In genomic region chr5:32586251-32586642, GRCh38 we compare ENCODE assay signal across 8 cellular contexts. TPM values are rescaled to one million over a fixed set of nuclear protein-coding genes. Genes with fewer than 3 reads are reported as not detected.
DNase-seq lines count a peak whose midpoint lies in the region; ATAC-seq and TF ChIP-seq lines count a peak whose summit lies in the region.

No MANE protein-coding gene starts in this region.

- H3K36me3 Mint-ChIP-seq in activated CD8-positive, alpha-beta memory T cell treated with anti-CD3 and anti-CD28 coated beads, Interleukin-2, amount 10 ng/mL, durations not matched to agents 7 days and 5 days, result peaks cover 42% of the 10 kb centered on the region

- no peak for ATAC-seq in activated CD8-positive, alpha-beta memory T cell treated with anti-CD3 and anti-CD28 coated beads, Interleukin-2, amount 10 ng/mL, durations not matched to agents 7 days and 5 days
- ATAC-seq in foreskin keratinocyte (no peak), HG03521 (IDR thresholded peaks at IDR 0.05; ENCODE audit: unreplicated experiment) (no peak), GM18858 (IDR thresholded peaks at IDR 0.05; ENCODE audit: unreplicated experiment) (no peak), HG02981 (IDR thresholded peaks at IDR 0.05; ENCODE audit: unreplicated experiment) (no peak)

- 1 to 2% (median 2%) methylated on average over 10 of the region's 10 CpGs for WGBS in spleen, 5 donors

- CTCF ChIA-PET in activated CD8-positive, alpha-beta memory T cell treated with anti-CD3 and anti-CD28 coated beads, Interleukin-2, amount 10 ng/mL, durations not matched to agents 7 days and 5 days (lab: Charles Lee), result interaction anchor here (1.2 to 7.5 kb wide), 2 partner anchors 19 to 97 kb away, joined by 3 to 149 read pairs; no protein-coding TSS in a partner anchor

- H3K9me3 Mint-ChIP-seq in activated CD8-positive, alpha-beta memory T cell treated with anti-CD3 and anti-CD28 coated beads, Interleukin-2, amount 10 ng/mL, durations not matched to agents 7 days and 5 days (ENCODE audit: low read depth), result no peaks in the 10 kb centered on the region

- H3K4me3 Mint-ChIP-seq in activated CD8-positive, alpha-beta memory T cell treated with anti-CD3 and anti-CD28 coated beads, Interleukin-2, amount 10 ng/mL, durations not matched to agents 7 days and 5 days, result peak overlapping the region; percentile 100

- H3K27me3 ChIP-seq in SU-DHL-6 (ENCODE audit: low read length) (no peaks in the 10 kb centered on the region), foreskin keratinocyte (no peaks in the 10 kb centered on the region), spleen (replicated peaks in 1 of 7) (no peaks in the 10 kb centered on the region)

- peak overlapping the region; percentile 90 for H3K4me2 ChIP-seq in SU-DHL-6 (ENCODE audit: low read depth, low read length, poor library complexity, severe bottlenecking)

- no peaks in the 10 kb centered on the region for H3K9me2 ChIP-seq in SU-DHL-6 (replicated peaks; ENCODE audit: insufficient read depth, low read length)

- H3K79me2 ChIP-seq in SU-DHL-6 (ENCODE audit: insufficient read depth, low read length), result peaks cover 13% of the 10 kb centered on the region

- H3K9ac ChIP-seq in SU-DHL-6 (ENCODE audit: low read length), result peak overlapping the region; percentile 93

- H3F3A ChIP-seq in SU-DHL-6 (ENCODE audit: insufficient read depth), result peaks cover 16% of the 10 kb centered on the region

- peaks cover 29% of the 10 kb centered on the region for H4K20me1 ChIP-seq in SU-DHL-6 (ENCODE audit: low read depth, low read length)

- intact Hi-C loops in spleen (cut with DNase I; ENCODE audit: low total_unique reads), result no loop called here

- H2AFZ ChIP-seq in SU-DHL-6 (ENCODE audit: low read depth, low read length, severe bottlenecking), result peak overlapping the region; percentile 98

- peak overlapping the region; percentile 96 for H3K27ac Mint-ChIP-seq in activated CD8-positive, alpha-beta memory T cell treated with anti-CD3 and anti-CD28 coated beads, Interleukin-2, amount 10 ng/mL, durations not matched to agents 7 days and 5 days

- no peak overlapping the region for H3K27ac ChIP-seq in SU-DHL-6 (ENCODE audit: low read depth, low read length)
- H3K27ac ChIP-seq in foreskin keratinocyte, result peak overlapping the region; percentile 96
- H3K27ac ChIP-seq in spleen, result peak overlapping the region; percentile 95 to 100 (median 100)

- peaks cover 21% of the 10 kb centered on the region for H3K4me1 ChIP-seq in foreskin keratinocyte
- peaks cover 48 to 95% (median 89%) of the 10 kb centered on the region in 6 donors for H3K4me1 ChIP-seq in spleen

- peaks cover 68% of the 10 kb centered on the region for H3K4me1 Mint-ChIP-seq in activated CD8-positive, alpha-beta memory T cell treated with anti-CD3 and anti-CD28 coated beads, Interleukin-2, amount 10 ng/mL, durations not matched to agents 7 days and 5 days

- H3K9me3 ChIP-seq in SU-DHL-6 (ENCODE audit: insufficient read depth, low read length), result peaks cover 3% of the 10 kb centered on the region; the same call in 1 of the 2 replicates
- no peaks in the 10 kb centered on the region for H3K9me3 ChIP-seq in spleen

- H3K27me3 Mint-ChIP-seq in activated CD8-positive, alpha-beta memory T cell treated with anti-CD3 and anti-CD28 coated beads, Interleukin-2, amount 10 ng/mL, durations not matched to agents 7 days and 5 days, result no peaks in the 10 kb centered on the region

- peak overlapping the region; percentile 95 for H3K4me3 ChIP-seq in SU-DHL-6 (ENCODE audit: insufficient read depth, low read length, poor library complexity, severe bottlenecking)
- peak overlapping the region; percentile 60 to 88 (median 78) for H3K4me3 ChIP-seq in spleen

- DNase-seq in activated CD8-positive, alpha-beta memory T cell treated with anti-CD3 and anti-CD28 coated beads, Interleukin-2, amount 10 ng/mL, durations not matched to agents 7 days and 5 days, result no peak
- DNase-seq in activated CD8-positive, alpha-beta memory T cell treated with anti-CD3 and anti-CD28 coated beads, Interleukin-2, amount 50 U/mL, for 48 hours, result no peak
- DNase-seq in foreskin keratinocyte, result no peak
- no peak for DNase-seq in spleen

- no peak for TF ChIP-seq CTCF in SU-DHL-6 (IDR thresholded peaks at IDR 0.05; ENCODE audit: insufficient read depth, low read length, poor library complexity, severe bottlenecking)
- no peak for TF ChIP-seq CTCF in foreskin keratinocyte (conservative IDR thresholded peaks at IDR 0.05)
- no peak for TF ChIP-seq CTCF in spleen (IDR thresholded peaks at IDR 0.05 in 8 of 11, conservative IDR thresholded peaks at IDR 0.05 in 3 of 11)

- no peak for TF ChIP-seq POLR2A in spleen (IDR thresholded peaks at IDR 0.05)

- H3K36me3 ChIP-seq in SU-DHL-6 (ENCODE audit: low read length), result peaks cover 8% of the 10 kb centered on the region; the same call in 1 of the 2 replicates
- peaks cover 0 to 32% (median 22%) of the 10 kb centered on the region in 6 donors for H3K36me3 ChIP-seq in spleen

RNA-seq across cellular contexts. Expression of gene SUB1, which starts 0.9 kb away (rescaled TPM):
- 100 to 1,000 TPM; 525 to 528 TPM for total RNA-seq in activated CD8-positive, alpha-beta memory T cell treated with anti-CD3 and anti-CD28 coated beads, Interleukin-2, amount 10 ng/mL, durations not matched to agents 7 days and 5 days
- 327 and 352 TPM in 2 replicates for total RNA-seq in foreskin keratinocyte
- polyA plus RNA-seq in foreskin keratinocyte, result 397 and 446 TPM in 2 replicates
- 100 to 1,000 TPM; 166 to 262 (median 199) TPM for total RNA-seq in spleen
- polyA plus RNA-seq in spleen, result 100 to 1,000 TPM; 157 to 252 (median 231) TPM
